Comparison of ENCODE assay signal across 8 cellular contexts in the genomic region with DNA sequence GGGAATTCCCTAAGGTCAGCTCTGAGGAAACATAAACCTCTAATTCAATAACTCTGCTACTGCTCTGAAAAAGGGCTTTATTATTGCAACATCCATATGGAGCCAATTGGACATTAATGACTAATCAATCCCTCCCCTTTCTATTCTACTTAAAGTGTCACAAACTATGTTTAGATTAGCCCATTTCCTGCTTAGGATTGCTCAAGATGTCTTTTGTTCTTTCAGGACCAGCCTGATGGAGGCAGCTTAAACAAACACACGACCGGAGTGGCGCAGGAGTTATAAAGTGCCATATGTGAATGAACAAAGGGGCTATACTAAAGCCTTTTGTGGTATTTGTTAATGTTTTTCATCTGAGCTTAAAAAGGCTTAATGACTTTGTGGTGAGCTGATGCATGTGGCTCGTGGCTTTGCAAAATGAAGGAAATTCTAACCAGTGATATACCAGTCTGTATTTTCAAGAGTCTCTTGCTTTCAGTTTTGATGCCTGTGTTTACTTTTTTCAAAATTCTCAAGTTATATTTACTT.
DNase-seq lines count a peak whose midpoint lies in the region; TF ChIP-seq lines count a peak whose summit lies in the region.

No MANE protein-coding gene starts in this region.

- no peak for TF ChIP-seq POLR2A in esophagus muscularis mucosa (IDR thresholded peaks at IDR 0.05; ENCODE audit: low read depth)

- no peaks in the 10 kb centered on the region for H3K9me3 ChIP-seq in esophagus muscularis mucosa

- H3K4me1 ChIP-seq in esophagus muscularis mucosa = peaks cover 0 to 4% (median 4%) of the 10 kb centered on the region in 4 donors

- TF ChIP-seq CTCF in esophagus muscularis mucosa (IDR thresholded peaks at IDR 0.05) = no peak

- H3K27ac ChIP-seq in esophagus muscularis mucosa (replicated peaks in 1 of 4) = no peak overlapping the region

- no peak for TF ChIP-seq EP300 in esophagus muscularis mucosa (IDR thresholded peaks at IDR 0.05)

- no peak overlapping the region for H3K4me3 ChIP-seq in esophagus muscularis mucosa

- no peaks in the 10 kb centered on the region for H3K36me3 ChIP-seq in esophagus muscularis mucosa

- peak; percentile 92 for DNase-seq in DMS79 treated with DMSO at 0.1 percent for 48 hours (lab: John Stamatoyannopoulos, UW)
- peak; percentile 40 for DNase-seq in NCI-H1048 (lab: John Stamatoyannopoulos, UW)
- DNase-seq in SKM-1 treated with dmso at 0.1 percent for 144 hours (lab: John Stamatoyannopoulos, UW; ENCODE audit: unreplicated experiment) = peak; percentile 36
- peak; percentile 57 for DNase-seq in kidney tubule cell (ENCODE audit: low spot score)
- no peak for DNase-seq in esophagus muscularis mucosa (ENCODE audit: extremely low spot score)
- DNase-seq in stimulated activated CD4-positive, alpha-beta T cell treated with anti-CD3 and anti-CD28 coated beads, Interleukin-4, amount 100 ng/mL, for 24 hours = no peak
- DNase-seq in effector CD8-positive, alpha-beta T cell (lab: John Stamatoyannopoulos, UW) = no peak
- no peak for DNase-seq in hippocampal formation (lab: John Stamatoyannopoulos, UW)

- intact Hi-C loops in esophagus muscularis mucosa (cut with DNase I) = no loop called here

- no peaks in the 10 kb centered on the region for H3K27me3 ChIP-seq in esophagus muscularis mucosa

- 48% methylated on average over 4 of the region's 4 CpGs for WGBS in esophagus muscularis mucosa

Comparison
In these comparisons a context has a peak if more than half of its experiments do, and no peak if none do; other contexts are left out.
1. DNase-seq: peak in DMS79 treated with DMSO at 0.1 percent for 48 hours (single experiment), NCI-H1048 (single experiment), SKM-1 treated with dmso at 0.1 percent for 144 hours (single experiment) and kidney tubule cell (single experiment); none in esophagus muscularis mucosa (single experiment), stimulated activated CD4-positive, alpha-beta T cell treated with anti-CD3 and anti-CD28 coated beads, Interleukin-4, amount 100 ng/mL, for 24 hours (single experiment), effector CD8-positive, alpha-beta T cell (single experiment) and hippocampal formation (0 of 2).